26 cellular contexts compared by ENCODE assay signal in the genomic region with DNA sequence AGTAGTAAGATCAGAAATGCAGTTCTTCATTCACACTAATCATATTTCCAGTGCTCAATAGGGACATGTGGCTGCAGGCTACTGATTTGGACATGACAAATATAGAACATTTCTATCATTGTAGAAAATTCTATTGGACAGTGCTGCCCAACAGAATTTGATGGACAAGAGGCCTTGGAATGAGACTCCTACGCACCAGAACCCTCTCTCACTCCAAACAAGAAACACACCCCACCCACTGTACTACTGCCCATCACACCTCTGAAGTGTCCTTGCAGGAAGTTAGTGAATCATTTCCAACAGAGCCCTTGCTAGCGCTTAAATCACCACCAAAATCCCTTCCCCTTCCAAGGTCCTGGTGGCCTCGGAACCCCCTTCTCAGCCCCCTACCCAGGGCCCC.
"Had no signal": no experiment of that assay in that cellular context is flagged by ENCODE, and none has a peak within 500 bp of the region (broad histone marks: within the 10 kb centered on the region; RNA-seq: fewer than 3 reads in every experiment).

No MANE protein-coding gene starts in this region.

- H3K27me3 ChIP-seq: adrenal gland had no signal

- H3K36me3 Mint-ChIP-seq: activated naive CD8-positive, alpha-beta T cell treated with anti-CD3 and anti-CD28 coated beads, Interleukin-2, amount 10 ng/mL, durations not matched to agents 7 days and 5 days; IgD-negative memory B cell had no signal

- H3K4me2 ChIP-seq: SK-N-SH had no signal

- H3K27ac Mint-ChIP-seq: activated CD4-positive, alpha-beta memory T cell treated with anti-CD3 and anti-CD28 coated beads, Interleukin-2, amount 10 ng/mL, durations not matched to agents 7 days and 5 days; activated CD4-positive, alpha-beta T cell treated with anti-CD3 and anti-CD28 coated beads for 36 hours; activated naive CD8-positive, alpha-beta T cell treated with anti-CD3 and anti-CD28 coated beads, Interleukin-2, amount 10 ng/mL, durations not matched to agents 7 days and 5 days; IgD-negative memory B cell had no signal

- H3K4me3 ChIP-seq: adrenal gland, SJCRH30 had no signal

- H3K4me3 Mint-ChIP-seq: activated CD4-positive, alpha-beta memory T cell treated with anti-CD3 and anti-CD28 coated beads, Interleukin-2, amount 10 ng/mL, durations not matched to agents 7 days and 5 days; activated CD4-positive, alpha-beta T cell treated with anti-CD3 and anti-CD28 coated beads for 36 hours; activated naive CD8-positive, alpha-beta T cell treated with anti-CD3 and anti-CD28 coated beads, Interleukin-2, amount 10 ng/mL, durations not matched to agents 7 days and 5 days; IgD-negative memory B cell had no signal

- DNase-seq: activated CD4-positive, alpha-beta memory T cell treated with anti-CD3 and anti-CD28 coated beads, Interleukin-2, amount 10 ng/mL, durations not matched to agents 7 days and 5 days; activated CD4-positive, alpha-beta T cell treated with anti-CD3 and anti-CD28 coated beads for 36 hours; activated CD4-positive, alpha-beta T cell treated with anti-CD3 and anti-CD28 coated beads, Interleukin-2, amount 50 U/mL, for 1 hour; activated CD4-positive, CD25-positive, alpha-beta regulatory T cell; activated CD8-positive, alpha-beta memory T cell treated with anti-CD3 and anti-CD28 coated beads, Interleukin-2, amount 50 U/mL, for 4 hours; activated naive CD4-positive, alpha-beta T cell treated with anti-CD3 and anti-CD28 coated beads, Interleukin-2, amount 50 U/mL, for 16 hours; activated naive CD8-positive, alpha-beta T cell treated with anti-CD3 and anti-CD28 coated beads, Interleukin-2, amount 10 ng/mL, durations not matched to agents 7 days and 5 days; activated T-cell treated with anti-CD3 and anti-CD28 coated beads, Interleukin-2, amount 50 U/mL, for 1 hour; adrenal gland; anterior cingulate cortex; KG1; MV-4-11; NCI-H1092 treated with DMSO at 0.1 percent for 48 hours; NCI-H1417 treated with DMSO at 0.1 percent for 48 hours; NCI-H1694; NCI-H2029; NCI-H510A treated with DMSO at 0.1 percent for 48 hours; NCI-H69; NK-92 treated with Interleukin-12 subunit alpha and Interleukin-12 subunit beta, amount 100 ng/mL, for 24 hours; OCI-M1; RPMI8226; SJCRH30; SK-N-SH; T-helper 1 cell had no signal

- H3K9ac ChIP-seq: SK-N-SH had no signal

- H3K27ac ChIP-seq: SJCRH30, VCaP had no signal

- H3K4me1 ChIP-seq: SJCRH30 had no signal

- H3K4me1 Mint-ChIP-seq: activated CD4-positive, alpha-beta T cell treated with anti-CD3 and anti-CD28 coated beads for 36 hours; activated naive CD8-positive, alpha-beta T cell treated with anti-CD3 and anti-CD28 coated beads, Interleukin-2, amount 10 ng/mL, durations not matched to agents 7 days and 5 days; IgD-negative memory B cell had no signal

- H3K9me3 Mint-ChIP-seq: activated CD4-positive, alpha-beta memory T cell treated with anti-CD3 and anti-CD28 coated beads, Interleukin-2, amount 10 ng/mL, durations not matched to agents 7 days and 5 days; activated naive CD8-positive, alpha-beta T cell treated with anti-CD3 and anti-CD28 coated beads, Interleukin-2, amount 10 ng/mL, durations not matched to agents 7 days and 5 days; IgD-negative memory B cell had no signal

- H3K36me3 ChIP-seq: adrenal gland, SJCRH30 had no signal

- H3K9me3 ChIP-seq: adrenal gland, SJCRH30, SK-N-SH had no signal
